In the genomic region with DNA sequence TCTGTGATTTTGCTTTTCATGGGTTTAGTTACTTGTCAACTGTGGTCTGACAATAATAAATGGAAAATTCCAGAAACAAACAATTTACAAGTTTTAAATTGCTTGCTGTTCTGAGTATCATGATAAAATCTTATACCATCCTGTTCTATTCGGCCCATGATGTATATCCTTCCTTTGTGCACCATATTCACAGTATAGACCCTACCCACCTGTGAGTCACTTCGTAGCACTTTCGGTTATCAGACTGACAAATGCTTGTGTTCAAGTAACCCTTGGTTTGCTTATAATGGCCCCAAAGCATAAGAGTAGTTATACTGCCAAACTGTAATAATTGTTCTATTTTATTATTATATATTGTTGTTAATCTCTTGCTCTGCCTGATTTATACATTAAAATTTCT, we compare ENCODE assay signal across 24 cellular contexts.
"Had no signal": no experiment of that assay in that cellular context is flagged by ENCODE, and none has a peak within 500 bp of the region (broad histone marks: within the 10 kb centered on the region; RNA-seq: fewer than 3 reads in every experiment).

No MANE protein-coding gene starts in this region.

- H3K27me3 ChIP-seq: colonic mucosa, esophagus muscularis mucosa, gastrocnemius medialis, heart right ventricle, left lung had no signal

- H3K4me1 ChIP-seq: colonic mucosa, esophagus muscularis mucosa, gastrocnemius medialis, heart right ventricle, left lung, lower lobe of right lung had no signal

- H3K9me3 ChIP-seq: colonic mucosa, esophagus muscularis mucosa, gastrocnemius medialis, lower lobe of right lung had no signal

- H3K4me3 Mint-ChIP-seq: dendritic cell treated with granulocyte-macrophage colony-stimulating factor and Interleukin-4, amounts not matched to agents 40 ng/mL and 50 ng/mL, for 4 days; effector memory CD8-positive, alpha-beta T cell; endodermal cell; naive B cell; naive thymus-derived CD8-positive, alpha-beta T cell had no signal

- H3K27ac Mint-ChIP-seq: dendritic cell treated with granulocyte-macrophage colony-stimulating factor and Interleukin-4, amounts not matched to agents 40 ng/mL and 50 ng/mL, for 4 days; effector memory CD8-positive, alpha-beta T cell; endodermal cell; naive B cell; naive thymus-derived CD8-positive, alpha-beta T cell had no signal

- H3K9me3 Mint-ChIP-seq: dendritic cell treated with granulocyte-macrophage colony-stimulating factor and Interleukin-4, amounts not matched to agents 40 ng/mL and 50 ng/mL, for 4 days had no signal

- H3K27ac ChIP-seq: colonic mucosa, esophagus muscularis mucosa, gastrocnemius medialis, heart right ventricle, left lung, lower lobe of right lung had no signal

- H3K36me3 Mint-ChIP-seq: naive B cell; naive thymus-derived CD8-positive, alpha-beta T cell had no signal

- H3K4me1 Mint-ChIP-seq: endodermal cell; naive B cell; naive thymus-derived CD8-positive, alpha-beta T cell had no signal

- DNase-seq: colonic mucosa; cortex of kidney; effector CD8-positive, alpha-beta T cell; effector memory CD8-positive, alpha-beta T cell; endodermal cell; foreskin melanocyte; gastrocnemius medialis; glutamatergic neuron; head of caudate nucleus; heart right ventricle; hippocampal formation; left cardiac atrium; left lung; left ventricle myocardium superior; lower lobe of right lung; mesenchymal stem cell; midbrain; naive B cell; naive thymus-derived CD8-positive, alpha-beta T cell had no signal

- FAIRE-seq: endometrium, islet of Langerhans, keratinocyte had no signal

- H3K4me3 ChIP-seq: colonic mucosa, esophagus muscularis mucosa, gastrocnemius medialis, heart right ventricle, left lung, lower lobe of right lung had no signal

- H3K36me3 ChIP-seq: colonic mucosa, esophagus muscularis mucosa, gastrocnemius medialis, heart right ventricle, left lung, lower lobe of right lung had no signal

- H3K27me3 Mint-ChIP-seq: dendritic cell treated with granulocyte-macrophage colony-stimulating factor and Interleukin-4, amounts not matched to agents 40 ng/mL and 50 ng/mL, for 4 days; effector memory CD8-positive, alpha-beta T cell; naive B cell; naive thymus-derived CD8-positive, alpha-beta T cell had no signal

- ATAC-seq: effector memory CD8-positive, alpha-beta T cell; gastrocnemius medialis; heart right ventricle; left cardiac atrium; left lung; left ventricle myocardium superior; lower lobe of right lung; naive thymus-derived CD8-positive, alpha-beta T cell had no signal
